ENCODE assay signal across 10 cellular contexts in genomic region chr16:58026705-58027340, GRCh38. TPM values are rescaled to one million over a fixed set of nuclear protein-coding genes. Genes with fewer than 3 reads are reported as not detected.
DNase-seq lines count a peak whose midpoint lies in the region; ATAC-seq, FAIRE-seq and TF ChIP-seq lines count a peak whose summit lies in the region.
"Had no signal": no experiment of that assay in that cellular context is flagged by ENCODE, and none has a peak within 500 bp of the region (broad histone marks: within the 10 kb centered on the region; RNA-seq: fewer than 3 reads in every experiment).

No MANE protein-coding gene starts in this region.

- peaks cover 13% of the 10 kb centered on the region for H3K27me3 ChIP-seq in SK-N-SH (ENCODE audit: insufficient read depth)
- no peaks in the 10 kb centered on the region for H3K27me3 ChIP-seq in K562 (ENCODE audit: control insufficient read depth in 2 of 2, insufficient read depth in 2 of 2, low read length in 2 of 2)
- peaks cover 0 to 45% of the 10 kb centered on the region in 2 donors for H3K27me3 ChIP-seq in left lung
- no peaks in the 10 kb centered on the region for H3K27me3 ChIP-seq in thyroid gland

- H3K9me1 ChIP-seq in K562 (ENCODE audit: control insufficient read depth, insufficient read depth, low read length) = no peaks in the 10 kb centered on the region

- H2AFZ ChIP-seq in SK-N-SH (ENCODE audit: low read depth) (no peak overlapping the region), K562 (ENCODE audit: low read depth, low read length) (peak overlapping the region; percentile 98; the same call in 1 of the 2 replicates)

- H3K4me1 ChIP-seq in SK-N-SH (ENCODE audit: control insufficient read depth in 1 of 2, insufficient read depth in 2 of 2, low read depth in 1 of 2, low read length in 1 of 2) (peaks cover 13 to 57% of the 10 kb centered on the region in 2 experiments), K562 (replicated peaks in 1 of 2; ENCODE audit: control insufficient read depth in 2 of 2, insufficient read depth in 2 of 2, low read length in 2 of 2) (peaks cover 12 to 58% of the 10 kb centered on the region in 2 experiments; a peak in 4 of 5 replicates), left lung (peaks cover 27 to 84% of the 10 kb centered on the region in 2 donors), thyroid gland (peaks cover 72 to 79% of the 10 kb centered on the region in 2 donors)

- no peaks in the 10 kb centered on the region for H3K9me2 ChIP-seq in SK-N-SH

- TF ChIP-seq CTCF in SK-N-SH (IDR thresholded peaks at IDR 0.05) (no peak), K562 (IDR thresholded peaks at IDR 0.05 in 2 of 3, conservative IDR thresholded peaks at IDR 0.05 in 1 of 3; ENCODE audit: insufficient read depth in 2 of 3, low read depth in 1 of 3, low read length in 3 of 3) (peak in 1 of 3 experiments; percentile 22; a peak in 1 of 6 replicates), left lung (IDR thresholded peaks at IDR 0.05) (no peak), thyroid gland (IDR thresholded peaks at IDR 0.05) (no peak)

- H3F3A ChIP-seq in SK-N-SH (replicated peaks; ENCODE audit: insufficient read depth) = peaks cover 5% of the 10 kb centered on the region

- DNase-seq in SK-N-SH (peak; percentile 72), K562 (ENCODE audit: extremely low read depth in 1 of 4, low spot score in 3 of 4) (peak in 3 of 4 experiments; percentile 31 to 54 (median 46)), left lung (peak in 1 of 2 donors; percentile 83), thyroid gland (peak; percentile 57 to 66), NCI-H2107 treated with DMSO at 0.1 percent for 48 hours (lab: John Stamatoyannopoulos, UW; ENCODE audit: unreplicated experiment) (no peak), NCI-H345 (lab: John Stamatoyannopoulos, UW) (no peak), cortex of kidney (lab: John Stamatoyannopoulos, UW) (no peak)

- no peaks in the 10 kb centered on the region for H3K9me3 ChIP-seq in SK-N-SH
- no peaks in the 10 kb centered on the region for H3K9me3 ChIP-seq in K562 (replicated peaks; ENCODE audit: control insufficient read depth, insufficient read depth, low read depth, low read length)
- H3K9me3 ChIP-seq in left lung = no peaks in the 10 kb centered on the region
- H3K9me3 ChIP-seq in thyroid gland = no peaks in the 10 kb centered on the region

- H3K27ac ChIP-seq in SK-N-SH (ENCODE audit: low read depth in 2 of 2, low read length in 1 of 2) (peak overlapping the region in 1 of 2 experiments; percentile 69; a peak in 1 of 4 replicates), K562 (ENCODE audit: extremely low read depth, low read depth, low read length) (no peak overlapping the region), left lung (peak overlapping the region; percentile 62 to 80), thyroid gland (peak overlapping the region; percentile 89 to 94 (median 90))

- no peak for TF ChIP-seq POLR2A in K562 (conservative IDR thresholded peaks at IDR 0.05)
- TF ChIP-seq POLR2A in thyroid gland (IDR thresholded peaks at IDR 0.05) = no peak

- POLR2A ChIA-PET in SK-N-SH (lab: Yijun Ruan, JAX) = interaction anchor here (1.7 to 2.9 kb wide), 2 partner anchors 95 to 102 kb away, joined by 7 to 24 read pairs; partner anchors contain the start of gene CFAP20
- POLR2A ChIA-PET in K562 (lab: Yijun Ruan, JAX) = no interaction called here

- CTCF ChIA-PET in SK-N-SH (lab: Yijun Ruan, JAX) (interaction anchor here (0.6 to 7.4 kb wide), 10 partner anchors 9 to 494 kb away, joined by 3 to 91 read pairs (median 4); partner anchors contain the start of gene CFAP20), K562 (lab: Yijun Ruan, JAX; ENCODE audit: low intra/inter-chr PET ratio) (no interaction called here)

- H3K4me2 ChIP-seq in SK-N-SH = peak overlapping the region; percentile 94
- H3K4me2 ChIP-seq in K562 (ENCODE audit: insufficient read depth, low read length) = peak overlapping the region; percentile 81

- no peaks in the 10 kb centered on the region for H4K20me1 ChIP-seq in SK-N-SH (ENCODE audit: insufficient read depth)
- no peaks in the 10 kb centered on the region for H4K20me1 ChIP-seq in K562 (replicated peaks; ENCODE audit: control insufficient read depth, insufficient read depth, low read length)

- ATAC-seq in SK-N-SH treated with all-trans-retinoic acid at 6 μM for 48 hours = no peak
- peak; percentile 1 for ATAC-seq in K562
- ATAC-seq in left lung = peak; percentile 2

- H3K9ac ChIP-seq in SK-N-SH (no peak overlapping the region), K562 (ENCODE audit: insufficient read depth in 1 of 2, low read depth in 2 of 2, low read length in 2 of 2) (peak overlapping the region; percentile 70 to 90)

- WGBS in SK-N-SH (ENCODE audit: low lambda C conversion rate) = 0% methylated on average over 15 of the region's 57 CpGs
- WGBS in K562 (ENCODE audit: insufficient coverage, low coverage, missing lambda C conversion rate) = 13% methylated on average over 41 of the region's 57 CpGs
- 0 to 2% methylated on average over 1 to 29 of the region's 57 CpGs for WGBS in thyroid gland, 2 donors

- no peaks in the 10 kb centered on the region for H3K79me2 ChIP-seq in SK-N-SH (ENCODE audit: insufficient read depth)
- H3K79me2 ChIP-seq in K562 (ENCODE audit: control insufficient read depth, insufficient read depth, low read length) = peaks cover 17% of the 10 kb centered on the region; the same call in 2 of the 3 replicates

- TF ChIP-seq EP300 in SK-N-SH (IDR thresholded peaks at IDR 0.05; ENCODE audit: borderline replicate concordance in 1 of 2, low read depth in 1 of 2, low read length in 1 of 2) (no peak), K562 (IDR thresholded peaks at IDR 0.05; ENCODE audit: low read length) (no peak)

- intact Hi-C loops in K562 (cut with micrococcal nuclease) = loop anchor here (10.0 kb wide), 2 partner anchors 168 to 728 kb away; partner anchors contain the start of gene CSNK2A2
- intact Hi-C loops in left lung (cut with DNase I) = loop anchor here in 1 of 2 donors (10.0 kb wide), 1 partner anchor 98 kb away; the partner anchor contains the start of gene CFAP20
- intact Hi-C loops in thyroid gland (cut with DNase I) = no loop called here

- BruUV-seq in K562 (replicated peaks; lab: Mats Ljungman, UMichigan) = TSS peak; percentile 33

- TF ChIP-seq RAD21 in SK-N-SH (IDR thresholded peaks at IDR 0.05; ENCODE audit: low read length) (no peak), K562 (CRISPR knock-in tag; conservative IDR thresholded peaks at IDR 0.05 in 1 of 2, IDR thresholded peaks at IDR 0.05 in 1 of 2) (no peak)

- H3K4me3 ChIP-seq in SK-N-SH (ENCODE audit: low read depth in 2 of 2, low read length in 1 of 2) = peak overlapping the region; percentile 64
- peak overlapping the region; percentile 79 for H3K4me3 ChIP-seq in K562
- H3K4me3 ChIP-seq in left lung = peak overlapping the region; percentile 66 to 68
- H3K4me3 ChIP-seq in thyroid gland (replicated peaks in 1 of 3) = peak overlapping the region; percentile 84 to 91 (median 89)

- no peak for FAIRE-seq in K562 (lab: Jason Lieb, UNC)
- FAIRE-seq: islet of Langerhans had no signal

- H3K36me3 ChIP-seq in SK-N-SH (replicated peaks in 1 of 2; ENCODE audit: control insufficient read depth in 1 of 2, insufficient read depth in 2 of 2, low read length in 1 of 2) (no peaks in the 10 kb centered on the region), K562 (ENCODE audit: control insufficient read depth, insufficient read depth, low read length) (no peaks in the 10 kb centered on the region), left lung (no peaks in the 10 kb centered on the region), thyroid gland (no peaks in the 10 kb centered on the region)

- in situ Hi-C loops in K562 (cut with MboI) = no loop called here

RNA-seq across cellular contexts. Expression of gene MMP15, which starts 1.3 kb away (rescaled TPM):
- polyA plus RNA-seq in SK-N-SH (2012; rRNA removed) (2.6 and 3.1 TPM in 2 replicates), K562 (2011; rRNA removed) (3.0 and 8.4 TPM in 2 replicates), K562 (2014; fragmentation: Illumina TruSeq; extraction: Trizol) (6.3 and 8.6 TPM in 2 replicates), K562 (2014; fragmentation: Nextera tagmentation; extraction: Ambion mirVana) (under 1 TPM; 0.01 to 0.06 TPM), K562 (2014; rRNA removed) (7.9 and 9.6 TPM in 2 replicates)
- 1.1 and 2.2 TPM in 2 replicates for polyA plus RNA-seq in SK-N-SH (2012; cell fraction: cytosol; rRNA removed)
- 3.5 and 3.9 TPM in 2 replicates for polyA plus RNA-seq in SK-N-SH (2012; cell fraction: nucleus; rRNA removed)
- 6.1 and 32.3 TPM in 2 replicates for total RNA-seq in K562 (2011; cell fraction: chromatin; rRNA removed; ENCODE audit: low replicate concordance)
- total RNA-seq in K562 (2011; cell fraction: nucleolus; rRNA removed) = 29.6 and 31.0 TPM in 2 replicates
- 16.6 and 19.7 TPM in 2 replicates for total RNA-seq in K562 (2011; cell fraction: nucleoplasm; rRNA removed)
- total RNA-seq in K562 (2014; rRNA removed) (10.3 and 11.9 TPM in 2 replicates), K562 (2014; rRNA removed; fragmentation: Illumina TruSeq; extraction: Trizol) (1.9 and 2.9 TPM in 2 replicates), K562 (2015; rRNA removed; fragmentation: Illumina TruSeq; extraction: Trizol) (5.5 and 5.6 TPM in 2 replicates), K562 (2021) (20.3 and 20.4 TPM in 2 replicates), left lung (10 to 100 TPM; 25.3 to 38.7 TPM), thyroid gland (100 to 1,000 TPM in 1 of 4 donors, 10 to 100 TPM in 3; 36.5 to 105 (median 80.5) TPM)
- polyA plus RNA-seq in K562 (2011; cell fraction: cytosol; rRNA removed) = 8.5 and 13.5 TPM in 2 replicates
- 14.8 and 18.6 TPM in 2 replicates for polyA plus RNA-seq in K562 (2011; cell fraction: nucleus; rRNA removed)
- 9.6 and 14.7 TPM in 2 replicates for polyA plus RNA-seq in K562 (2012)
- polyA minus RNA-seq in K562 (2011; rRNA and poly(A)+ RNA removed) = 2.8 and 3.4 TPM in 2 replicates
- polyA minus RNA-seq in K562 (2011; cell fraction: cytosol; rRNA and poly(A)+ RNA removed) = 11.7 and 17.5 TPM in 2 replicates
- 6.5 and 10.6 TPM in 2 replicates for polyA minus RNA-seq in K562 (2011; cell fraction: nucleus; rRNA and poly(A)+ RNA removed)

RNA-seq across cellular contexts. Expression of gene USB1, which starts 25.6 kb away (rescaled TPM):
- polyA plus RNA-seq in SK-N-SH (2012; rRNA removed) = 87.3 and 94.1 TPM in 2 replicates
- polyA plus RNA-seq in SK-N-SH (2012; cell fraction: cytosol; rRNA removed) = 53.0 and 69.3 TPM in 2 replicates
- polyA plus RNA-seq in SK-N-SH (2012; cell fraction: nucleus; rRNA removed) = 39.0 and 44.4 TPM in 2 replicates
- 49.8 and 89.2 TPM in 2 replicates for total RNA-seq in K562 (2011; cell fraction: chromatin; rRNA removed; ENCODE audit: low replicate concordance)
- 52.8 and 56.4 TPM in 2 replicates for total RNA-seq in K562 (2011; cell fraction: nucleolus; rRNA removed)
- 57.2 and 72.5 TPM in 2 replicates for total RNA-seq in K562 (2011; cell fraction: nucleoplasm; rRNA removed)
- 18.0 and 19.4 TPM in 2 replicates for total RNA-seq in K562 (2014; rRNA removed)
- total RNA-seq in K562 (2014; rRNA removed; fragmentation: Illumina TruSeq; extraction: Trizol) = 12.1 and 13.1 TPM in 2 replicates
- total RNA-seq in K562 (2015; rRNA removed; fragmentation: Illumina TruSeq; extraction: Trizol) = 16.0 and 18.9 TPM in 2 replicates
- total RNA-seq in K562 (2021) = 69.6 and 73.6 TPM in 2 replicates
- 46.2 and 60.1 TPM in 2 replicates for polyA plus RNA-seq in K562 (2011; rRNA removed)
- polyA plus RNA-seq in K562 (2011; cell fraction: cytosol; rRNA removed) = 64.2 and 91.2 TPM in 2 replicates
- polyA plus RNA-seq in K562 (2011; cell fraction: nucleus; rRNA removed) = 37.6 and 65.1 TPM in 2 replicates
- polyA plus RNA-seq in K562 (2012) = 49.3 and 58.2 TPM in 2 replicates
- polyA plus RNA-seq in K562 (2014; fragmentation: Illumina TruSeq; extraction: Trizol) = 64.4 and 93.9 TPM in 2 replicates
- polyA plus RNA-seq in K562 (2014; fragmentation: Nextera tagmentation; extraction: Ambion mirVana) = 10 to 100 TPM; 11.6 to 12.1 TPM
- 53.8 and 67.5 TPM in 2 replicates for polyA plus RNA-seq in K562 (2014; rRNA removed)
- polyA minus RNA-seq in K562 (2011; rRNA and poly(A)+ RNA removed) = 29.9 and 44.9 TPM in 2 replicates
- 42.9 and 56.9 TPM in 2 replicates for polyA minus RNA-seq in K562 (2011; cell fraction: cytosol; rRNA and poly(A)+ RNA removed)
- 27.5 and 27.6 TPM in 2 replicates for polyA minus RNA-seq in K562 (2011; cell fraction: nucleus; rRNA and poly(A)+ RNA removed)
- total RNA-seq in left lung = 10 to 100 TPM; 48.0 to 50.9 TPM
- total RNA-seq in thyroid gland = 10 to 100 TPM; 31.4 to 79.0 (median 60.0) TPM

RNA-seq across cellular contexts. Expression of gene ZNF319, which starts 26.4 kb away (rescaled TPM):
- polyA plus RNA-seq in SK-N-SH (2012; rRNA removed) (4.8 and 7.6 TPM in 2 replicates), K562 (2011; rRNA removed) (1.4 and 2.0 TPM in 2 replicates), K562 (2014; fragmentation: Illumina TruSeq; extraction: Trizol) (2.1 and 3.6 TPM in 2 replicates), K562 (2014; fragmentation: Nextera tagmentation; extraction: Ambion mirVana) (under 1 TPM; 0.20 to 0.31 TPM), K562 (2014; rRNA removed) (2.7 and 3.2 TPM in 2 replicates)
- 3.2 and 5.1 TPM in 2 replicates for polyA plus RNA-seq in SK-N-SH (2012; cell fraction: cytosol; rRNA removed)
- 8.5 and 8.8 TPM in 2 replicates for polyA plus RNA-seq in SK-N-SH (2012; cell fraction: nucleus; rRNA removed)
- total RNA-seq in K562 (2011; cell fraction: chromatin; rRNA removed; ENCODE audit: low replicate concordance) = 3.7 and 13.4 TPM in 2 replicates
- total RNA-seq in K562 (2011; cell fraction: nucleolus; rRNA removed) = 6.6 and 7.3 TPM in 2 replicates
- total RNA-seq in K562 (2011; cell fraction: nucleoplasm; rRNA removed) = 3.7 and 4.7 TPM in 2 replicates
- total RNA-seq in K562 (2014; rRNA removed) (1.4 TPM in 2 replicates), K562 (2014; rRNA removed; fragmentation: Illumina TruSeq; extraction: Trizol) (0.80 and 0.87 TPM in 2 replicates), K562 (2015; rRNA removed; fragmentation: Illumina TruSeq; extraction: Trizol) (1.0 and 1.2 TPM in 2 replicates), K562 (2021) (5.2 and 5.7 TPM in 2 replicates), left lung (10 to 100 TPM; 10.7 to 12.0 TPM), thyroid gland (10 to 100 TPM; 12.1 to 24.0 (median 18.7) TPM)
- polyA plus RNA-seq in K562 (2011; cell fraction: cytosol; rRNA removed) = 2.3 and 3.2 TPM in 2 replicates
- polyA plus RNA-seq in K562 (2011; cell fraction: nucleus; rRNA removed) = 4.9 and 5.1 TPM in 2 replicates
- polyA plus RNA-seq in K562 (2012) = 3.2 and 6.6 TPM in 2 replicates
- 2.2 and 3.0 TPM in 2 replicates for polyA minus RNA-seq in K562 (2011; rRNA and poly(A)+ RNA removed)
- 3.2 and 6.1 TPM in 2 replicates for polyA minus RNA-seq in K562 (2011; cell fraction: cytosol; rRNA and poly(A)+ RNA removed)
- polyA minus RNA-seq in K562 (2011; cell fraction: nucleus; rRNA and poly(A)+ RNA removed) = 5.5 and 6.2 TPM in 2 replicates

RNA-seq across cellular contexts. Expression of gene CNGB1, which starts 55.9 kb away (rescaled TPM):
- 0.05 TPM in 1 of 2 replicates, not detected in the other for polyA plus RNA-seq in SK-N-SH (2012; rRNA removed)
- under 0.01 TPM in 1 of 2 replicates, not detected in the other for polyA plus RNA-seq in SK-N-SH (2012; cell fraction: cytosol; rRNA removed)
- polyA plus RNA-seq in SK-N-SH (2012; cell fraction: nucleus; rRNA removed) = 0.05 TPM in 1 of 2 replicates, not detected in the other
- total RNA-seq in K562 (2011; cell fraction: chromatin; rRNA removed; ENCODE audit: low replicate concordance) = not detected in 2 replicates
- total RNA-seq in K562 (2011; cell fraction: nucleolus; rRNA removed) = not detected in 2 replicates
- not detected in 2 replicates for total RNA-seq in K562 (2011; cell fraction: nucleoplasm; rRNA removed)
- total RNA-seq in K562 (2014; rRNA removed) = not detected in 2 replicates
- not detected in 2 replicates for total RNA-seq in K562 (2014; rRNA removed; fragmentation: Illumina TruSeq; extraction: Trizol)
- not detected in 2 replicates for total RNA-seq in K562 (2015; rRNA removed; fragmentation: Illumina TruSeq; extraction: Trizol)
- not detected in 2 replicates for total RNA-seq in K562 (2021)
- not detected in 2 replicates for polyA plus RNA-seq in K562 (2011; rRNA removed)
- polyA plus RNA-seq in K562 (2011; cell fraction: cytosol; rRNA removed) = not detected in 2 replicates
- not detected in 2 replicates for polyA plus RNA-seq in K562 (2011; cell fraction: nucleus; rRNA removed)
- polyA plus RNA-seq in K562 (2012) = not detected in 2 replicates
- not detected in 2 replicates for polyA plus RNA-seq in K562 (2014; fragmentation: Illumina TruSeq; extraction: Trizol)
- not detected for polyA plus RNA-seq in K562 (2014; fragmentation: Nextera tagmentation; extraction: Ambion mirVana)
- not detected in 2 replicates for polyA plus RNA-seq in K562 (2014; rRNA removed)
- not detected in 2 replicates for polyA minus RNA-seq in K562 (2011; rRNA and poly(A)+ RNA removed)
- not detected in 2 replicates for polyA minus RNA-seq in K562 (2011; cell fraction: cytosol; rRNA and poly(A)+ RNA removed)
- not detected in 2 replicates for polyA minus RNA-seq in K562 (2011; cell fraction: nucleus; rRNA and poly(A)+ RNA removed)
- total RNA-seq in left lung = under 1 TPM in 1 of 2 donors, not detected in 1; 0.23 TPM
- total RNA-seq in thyroid gland = under 1 TPM in 1 of 4 donors, not detected in 3; 0.13 TPM
- total RNA-seq: RPMI7951 had no signal

Comparison
In these comparisons a context has a peak if more than half of its experiments do, and no peak if none do; other contexts are left out.
1. DNase-seq: peak in SK-N-SH (single experiment), K562 (3 of 4) and thyroid gland (2 of 2); none in NCI-H2107 treated with DMSO at 0.1 percent for 48 hours (single experiment), NCI-H345 (single experiment) and cortex of kidney (single experiment).
2. Peak in every context shown above with its lines, with median percentiles within 50 percentile points of each other: H3K4me3 ChIP-seq.